In genomic region chr12:111174283-111175108, GRCh38 we compare ENCODE assay signal across 10 cellular contexts.
DNase-seq lines count a peak whose midpoint lies in the region; ATAC-seq and TF ChIP-seq lines count a peak whose summit lies in the region.
"Had no signal": no experiment of that assay in that cellular context is flagged by ENCODE, and none has a peak within 500 bp of the region (broad histone marks: within the 10 kb centered on the region; RNA-seq: fewer than 3 reads in every experiment).

No MANE protein-coding gene starts in this region.

- H3K27me3 Mint-ChIP-seq in immature natural killer cell (ENCODE audit: low read depth in 3 of 3), result peaks cover 1 to 14% (median 8%) of the 10 kb centered on the region in 3 donors

- H3K4me1 Mint-ChIP-seq in immature natural killer cell, result no peaks in the 10 kb centered on the region

- H3K27ac Mint-ChIP-seq in immature natural killer cell, result no peak overlapping the region

- H3K36me3 ChIP-seq in OCI-LY3 (replicated peaks; ENCODE audit: low read depth, low read length), result no peaks in the 10 kb centered on the region

- peak; percentile 26 for TF ChIP-seq CTCF in AG10803 (conservative IDR thresholded peaks at IDR 0.05; ENCODE audit: low read length)
- TF ChIP-seq CTCF in GM12864 (IDR thresholded peaks at IDR 0.05; ENCODE audit: low read depth, low read length, missing control alignments), result peak; percentile 34
- peak; percentile 68 for TF ChIP-seq CTCF in OCI-LY3 (IDR thresholded peaks at IDR 0.05; ENCODE audit: low read depth, low read length)
- TF ChIP-seq CTCF in foreskin keratinocyte (conservative IDR thresholded peaks at IDR 0.05), result peak; percentile 29

- H3K36me3 Mint-ChIP-seq in immature natural killer cell, result no peaks in the 10 kb centered on the region

- H4K20me1 ChIP-seq in OCI-LY3 (ENCODE audit: insufficient read depth, low read length), result no peaks in the 10 kb centered on the region

- H2AFZ ChIP-seq in OCI-LY3 (ENCODE audit: low read depth, low read length), result no peak overlapping the region

- ATAC-seq in foreskin keratinocyte (no peak), GM18867 (IDR thresholded peaks at IDR 0.05; ENCODE audit: unreplicated experiment) (no peak)

- H3K4me1 ChIP-seq in OCI-LY3 (ENCODE audit: low read length) (peaks cover 19% of the 10 kb centered on the region), foreskin keratinocyte (no peaks in the 10 kb centered on the region)

- H3K4me2 ChIP-seq in OCI-LY3 (ENCODE audit: low read length), result no peak overlapping the region

- H3K9me3 Mint-ChIP-seq in immature natural killer cell, result no peaks in the 10 kb centered on the region

- no peaks in the 10 kb centered on the region for H3K9me3 ChIP-seq in OCI-LY3 (ENCODE audit: insufficient read depth, low read length)

- H3K4me3 Mint-ChIP-seq in immature natural killer cell, result no peak overlapping the region

- peaks cover 28% of the 10 kb centered on the region for H3K27me3 ChIP-seq in OCI-LY3 (ENCODE audit: low read depth, low read length)
- H3K27me3 ChIP-seq in foreskin keratinocyte, result peaks cover 25% of the 10 kb centered on the region

- H3K79me2 ChIP-seq in OCI-LY3 (ENCODE audit: low read length), result no peaks in the 10 kb centered on the region

- H3K4me3 ChIP-seq in AG10803 (ENCODE audit: low read length) (no peak overlapping the region), GM12864 (ENCODE audit: low read depth, low read length) (no peak overlapping the region), OCI-LY3 (ENCODE audit: low read length) (no peak overlapping the region)

- H3K27ac ChIP-seq in OCI-LY3 (ENCODE audit: low read length) (no peak overlapping the region), foreskin keratinocyte (no peak overlapping the region)

- no peak overlapping the region for H3K9ac ChIP-seq in OCI-LY3 (ENCODE audit: low read length)

- DNase-seq in AG10803 (ENCODE audit: low read depth), result no peak
- DNase-seq in GM12864 (ENCODE audit: low read depth), result no peak
- DNase-seq in foreskin keratinocyte, result no peak
- DNase-seq in mesenteric fat pad (ENCODE audit: low spot score), result no peak
- no peak for DNase-seq in activated CD4-positive, alpha-beta T cell treated with anti-CD3 and anti-CD28 coated beads, Interleukin-2, amount 50 U/mL, for 1 hour
- no peak for DNase-seq in immature natural killer cell
- DNase-seq: activated gamma-delta T cell, T-helper 1 cell had no signal
